ENCODE assay signal across 8 cellular contexts in genomic region chr12:4857472-4858291, GRCh38. TPM values are rescaled to one million over a fixed set of nuclear protein-coding genes. Genes with fewer than 3 reads are reported as not detected.
DNase-seq lines count a peak whose midpoint lies in the region; ATAC-seq and TF ChIP-seq lines count a peak whose summit lies in the region.

No MANE protein-coding gene starts in this region.

- H3K27me3 ChIP-seq in HL-60 (ENCODE audit: insufficient read depth, poor library complexity, severe bottlenecking) = peaks cover 4% of the 10 kb centered on the region

- peak; percentile 98 for TF ChIP-seq CTCF in HL-60 (IDR thresholded peaks at IDR 0.05; ENCODE audit: insufficient read depth, low read length)
- peak; percentile 94 for TF ChIP-seq CTCF in activated CD8-positive, alpha-beta T cell treated with anti-CD3 and anti-CD28 coated beads for 36 hours (IDR thresholded peaks at IDR 0.05)

- ATAC-seq in activated CD8-positive, alpha-beta T cell treated with anti-CD3 and anti-CD28 coated beads for 36 hours = peak; percentile 91

- H3K4me1 Mint-ChIP-seq in activated CD8-positive, alpha-beta T cell treated with anti-CD3 and anti-CD28 coated beads for 36 hours (ENCODE audit: low read depth) = peaks cover 9% of the 10 kb centered on the region

- H3K4me3 Mint-ChIP-seq in activated CD8-positive, alpha-beta T cell treated with anti-CD3 and anti-CD28 coated beads for 36 hours = peak overlapping the region; percentile 28

- CTCF ChIA-PET in activated CD8-positive, alpha-beta T cell treated with anti-CD3 and anti-CD28 coated beads for 36 hours (lab: Charles Lee) = interaction anchor here (0.6 to 5.9 kb wide), 38 partner anchors 9 to 261 kb away, joined by 3 to 40 read pairs (median 4); partner anchors contain the start of gene KCNA1

- no peaks in the 10 kb centered on the region for H3K9me3 Mint-ChIP-seq in activated CD8-positive, alpha-beta T cell treated with anti-CD3 and anti-CD28 coated beads for 36 hours

- H3K27ac Mint-ChIP-seq in activated CD8-positive, alpha-beta T cell treated with anti-CD3 and anti-CD28 coated beads for 36 hours = no peak overlapping the region

- DNase-seq in activated gamma-delta T cell treated with Interleukin-2 at 50 U/mL for 16 hours (peak; percentile 70), activated gamma-delta T cell (lab: John Stamatoyannopoulos, UW) (no peak), HL-60 (ENCODE audit: low read depth in 1 of 2, low spot score in 1 of 2) (peak in 1 of 2 experiments; percentile 61), NCI-H774 (lab: John Stamatoyannopoulos, UW) (peak; percentile 86), medulla oblongata (ENCODE audit: extremely low spot score) (peak; percentile 87)
- peak; percentile 87 for DNase-seq in activated CD8-positive, alpha-beta T cell treated with anti-CD3 and anti-CD28 coated beads for 36 hours
- DNase-seq in effector CD8-positive, alpha-beta T cell (lab: John Stamatoyannopoulos, UW) = peak; percentile 33
- DNase-seq in stimulated activated CD8-positive, alpha-beta memory T cell treated with anti-CD3 and anti-CD28 coated beads, Interleukin-15, amount 100 ng/mL, for 1 hour (ENCODE audit: low read depth) = peak; percentile 54

- POLR2A ChIA-PET in activated CD8-positive, alpha-beta T cell treated with anti-CD3 and anti-CD28 coated beads for 36 hours (lab: Charles Lee) = no interaction called here

- H3K27me3 Mint-ChIP-seq in activated CD8-positive, alpha-beta T cell treated with anti-CD3 and anti-CD28 coated beads for 36 hours = peaks cover 11% of the 10 kb centered on the region

- no peak overlapping the region for H3K27ac ChIP-seq in HL-60 (replicated peaks)

- no peaks in the 10 kb centered on the region for H3K36me3 Mint-ChIP-seq in activated CD8-positive, alpha-beta T cell treated with anti-CD3 and anti-CD28 coated beads for 36 hours (ENCODE audit: low read depth)

- no peak overlapping the region for H3K4me3 ChIP-seq in HL-60 (replicated peaks; ENCODE audit: insufficient read depth, low read length)

- intact Hi-C loops in activated CD8-positive, alpha-beta T cell treated with anti-CD3 and anti-CD28 coated beads for 36 hours (cut with micrococcal nuclease) = loop anchor here (5.0 kb wide), 2 partner anchors 145 to 225 kb away; no protein-coding TSS in a partner anchor

RNA-seq across cellular contexts. Expression of gene KCNA1, which starts 52.0 kb away (rescaled TPM):
- total RNA-seq in activated CD8-positive, alpha-beta T cell treated with anti-CD3 and anti-CD28 coated beads for 36 hours = not detected
